In the genomic region with DNA sequence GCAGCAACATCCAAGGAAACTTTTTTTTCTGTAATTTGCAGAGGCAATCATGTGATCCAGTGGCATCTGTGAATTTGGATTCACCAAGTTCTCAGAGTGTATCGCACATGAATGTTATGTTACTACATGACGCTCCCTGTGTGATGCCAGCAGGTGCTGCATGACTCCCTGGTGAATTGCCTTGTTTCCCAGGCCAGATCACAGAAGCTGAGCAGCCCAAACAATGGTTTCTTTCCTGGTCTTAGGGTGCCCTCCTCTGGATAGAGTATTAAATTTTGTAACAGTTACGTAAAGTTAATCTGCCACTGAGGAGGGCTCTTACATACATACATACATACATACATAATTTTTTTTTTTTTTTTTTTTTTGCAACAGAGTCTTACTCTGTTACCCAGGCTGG, we compare ENCODE assay signal across 1 cellular context.
TF ChIP-seq lines count a peak whose summit lies in the region.

No MANE protein-coding gene starts in this region.

TF ChIP-seq in K562, 482 proteins besides CTCF, POLR2A, EP300 and RAD21:
- TF ChIP-seq ZKSCAN3 (CRISPR knock-in tag; IDR thresholded peaks at IDR 0.05) (no peak), MBD2 (IDR thresholded peaks at IDR 0.05; ENCODE audit: borderline replicate concordance, low read depth) (no peak), ZFP36 (IDR thresholded peaks at IDR 0.05; ENCODE audit: low read depth, low read length, partially characterized antibody) (no peak), CBX5 (IDR thresholded peaks at IDR 0.05; ENCODE audit: borderline replicate concordance, low read depth) (no peak), TFE3 (CRISPR knock-in tag; IDR thresholded peaks at IDR 0.05) (peak; percentile 44; the same call in 1 of the 2 replicates), SNAPC5 (CRISPR knock-in tag; IDR thresholded peaks at IDR 0.05) (no peak), KAT8 (IDR thresholded peaks at IDR 0.05; ENCODE audit: low read depth) (no peak), ZNF589 (CRISPR knock-in tag; IDR thresholded peaks at IDR 0.05; ENCODE audit: low read depth) (no peak), NRF1 (conservative IDR thresholded peaks at IDR 0.05 in 1 of 2, IDR thresholded peaks at IDR 0.05 in 1 of 2) (no peak), ZNF551 (CRISPR knock-in tag; IDR thresholded peaks at IDR 0.05) (no peak), HMG20A (CRISPR knock-in tag; conservative IDR thresholded peaks at IDR 0.05) (no peak), ZBED1 (IDR thresholded peaks at IDR 0.05) (no peak), SP1 (CRISPR knock-in tag; IDR thresholded peaks at IDR 0.05) (0 out of 2 replicates have a peak, but pooled peaks have one; percentile 39), ZNF384 (IDR thresholded peaks at IDR 0.05; ENCODE audit: low read depth, low read length) (peak; percentile 32; the same call in 1 of the 2 replicates), SMARCA4 (IDR thresholded peaks at IDR 0.05) (no peak), NFYB (IDR thresholded peaks at IDR 0.05; ENCODE audit: extremely low read depth, insufficient read length) (no peak), E2F8 (IDR thresholded peaks at IDR 0.05; ENCODE audit: low read depth, partially characterized antibody) (no peak), TAL1 (IDR thresholded peaks at IDR 0.05) (no peak), SMC3 (conservative IDR thresholded peaks at IDR 0.05; ENCODE audit: insufficient read depth, low read depth, low read length) (peak; percentile 39), ESRRA (IDR thresholded peaks at IDR 0.05; ENCODE audit: borderline replicate concordance, low read depth) (no peak)
- TF ChIP-seq, protein P1, sequence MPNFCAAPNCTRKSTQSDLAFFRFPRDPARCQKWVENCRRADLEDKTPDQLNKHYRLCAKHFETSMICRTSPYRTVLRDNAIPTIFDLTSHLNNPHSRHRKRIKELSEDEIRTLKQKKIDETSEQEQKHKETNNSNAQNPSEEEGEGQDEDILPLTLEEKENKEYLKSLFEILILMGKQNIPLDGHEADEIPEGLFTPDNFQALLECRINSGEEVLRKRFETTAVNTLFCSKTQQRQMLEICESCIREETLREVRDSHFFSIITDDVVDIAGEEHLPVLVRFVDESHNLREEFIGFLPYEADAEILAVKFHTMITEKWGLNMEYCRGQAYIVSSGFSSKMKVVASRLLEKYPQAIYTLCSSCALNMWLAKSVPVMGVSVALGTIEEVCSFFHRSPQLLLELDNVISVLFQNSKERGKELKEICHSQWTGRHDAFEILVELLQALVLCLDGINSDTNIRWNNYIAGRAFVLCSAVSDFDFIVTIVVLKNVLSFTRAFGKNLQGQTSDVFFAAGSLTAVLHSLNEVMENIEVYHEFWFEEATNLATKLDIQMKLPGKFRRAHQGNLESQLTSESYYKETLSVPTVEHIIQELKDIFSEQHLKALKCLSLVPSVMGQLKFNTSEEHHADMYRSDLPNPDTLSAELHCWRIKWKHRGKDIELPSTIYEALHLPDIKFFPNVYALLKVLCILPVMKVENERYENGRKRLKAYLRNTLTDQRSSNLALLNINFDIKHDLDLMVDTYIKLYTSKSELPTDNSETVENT (CRISPR knock-in tag; IDR thresholded peaks at IDR 0.05) = no peak
- TF ChIP-seq, protein P2, sequence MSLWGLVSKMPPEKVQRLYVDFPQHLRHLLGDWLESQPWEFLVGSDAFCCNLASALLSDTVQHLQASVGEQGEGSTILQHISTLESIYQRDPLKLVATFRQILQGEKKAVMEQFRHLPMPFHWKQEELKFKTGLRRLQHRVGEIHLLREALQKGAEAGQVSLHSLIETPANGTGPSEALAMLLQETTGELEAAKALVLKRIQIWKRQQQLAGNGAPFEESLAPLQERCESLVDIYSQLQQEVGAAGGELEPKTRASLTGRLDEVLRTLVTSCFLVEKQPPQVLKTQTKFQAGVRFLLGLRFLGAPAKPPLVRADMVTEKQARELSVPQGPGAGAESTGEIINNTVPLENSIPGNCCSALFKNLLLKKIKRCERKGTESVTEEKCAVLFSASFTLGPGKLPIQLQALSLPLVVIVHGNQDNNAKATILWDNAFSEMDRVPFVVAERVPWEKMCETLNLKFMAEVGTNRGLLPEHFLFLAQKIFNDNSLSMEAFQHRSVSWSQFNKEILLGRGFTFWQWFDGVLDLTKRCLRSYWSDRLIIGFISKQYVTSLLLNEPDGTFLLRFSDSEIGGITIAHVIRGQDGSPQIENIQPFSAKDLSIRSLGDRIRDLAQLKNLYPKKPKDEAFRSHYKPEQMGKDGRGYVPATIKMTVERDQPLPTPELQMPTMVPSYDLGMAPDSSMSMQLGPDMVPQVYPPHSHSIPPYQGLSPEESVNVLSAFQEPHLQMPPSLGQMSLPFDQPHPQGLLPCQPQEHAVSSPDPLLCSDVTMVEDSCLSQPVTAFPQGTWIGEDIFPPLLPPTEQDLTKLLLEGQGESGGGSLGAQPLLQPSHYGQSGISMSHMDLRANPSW (CRISPR knock-in tag; IDR thresholded peaks at IDR 0.05) = no peak
- TF ChIP-seq, protein P3, sequence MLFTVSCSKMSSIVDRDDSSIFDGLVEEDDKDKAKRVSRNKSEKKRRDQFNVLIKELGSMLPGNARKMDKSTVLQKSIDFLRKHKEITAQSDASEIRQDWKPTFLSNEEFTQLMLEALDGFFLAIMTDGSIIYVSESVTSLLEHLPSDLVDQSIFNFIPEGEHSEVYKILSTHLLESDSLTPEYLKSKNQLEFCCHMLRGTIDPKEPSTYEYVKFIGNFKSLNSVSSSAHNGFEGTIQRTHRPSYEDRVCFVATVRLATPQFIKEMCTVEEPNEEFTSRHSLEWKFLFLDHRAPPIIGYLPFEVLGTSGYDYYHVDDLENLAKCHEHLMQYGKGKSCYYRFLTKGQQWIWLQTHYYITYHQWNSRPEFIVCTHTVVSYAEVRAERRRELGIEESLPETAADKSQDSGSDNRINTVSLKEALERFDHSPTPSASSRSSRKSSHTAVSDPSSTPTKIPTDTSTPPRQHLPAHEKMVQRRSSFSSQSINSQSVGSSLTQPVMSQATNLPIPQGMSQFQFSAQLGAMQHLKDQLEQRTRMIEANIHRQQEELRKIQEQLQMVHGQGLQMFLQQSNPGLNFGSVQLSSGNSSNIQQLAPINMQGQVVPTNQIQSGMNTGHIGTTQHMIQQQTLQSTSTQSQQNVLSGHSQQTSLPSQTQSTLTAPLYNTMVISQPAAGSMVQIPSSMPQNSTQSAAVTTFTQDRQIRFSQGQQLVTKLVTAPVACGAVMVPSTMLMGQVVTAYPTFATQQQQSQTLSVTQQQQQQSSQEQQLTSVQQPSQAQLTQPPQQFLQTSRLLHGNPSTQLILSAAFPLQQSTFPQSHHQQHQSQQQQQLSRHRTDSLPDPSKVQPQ (CRISPR knock-in tag; IDR thresholded peaks at IDR 0.05; ENCODE audit: borderline replicate concordance) = no peak
- TF ChIP-seq, protein P4, sequence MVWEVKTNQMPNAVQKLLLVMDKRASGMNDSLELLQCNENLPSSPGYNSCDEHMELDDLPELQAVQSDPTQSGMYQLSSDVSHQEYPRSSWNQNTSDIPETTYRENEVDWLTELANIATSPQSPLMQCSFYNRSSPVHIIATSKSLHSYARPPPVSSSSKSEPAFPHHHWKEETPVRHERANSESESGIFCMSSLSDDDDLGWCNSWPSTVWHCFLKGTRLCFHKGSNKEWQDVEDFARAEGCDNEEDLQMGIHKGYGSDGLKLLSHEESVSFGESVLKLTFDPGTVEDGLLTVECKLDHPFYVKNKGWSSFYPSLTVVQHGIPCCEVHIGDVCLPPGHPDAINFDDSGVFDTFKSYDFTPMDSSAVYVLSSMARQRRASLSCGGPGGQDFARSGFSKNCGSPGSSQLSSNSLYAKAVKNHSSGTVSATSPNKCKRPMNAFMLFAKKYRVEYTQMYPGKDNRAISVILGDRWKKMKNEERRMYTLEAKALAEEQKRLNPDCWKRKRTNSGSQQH (CRISPR knock-in tag; IDR thresholded peaks at IDR 0.05) = no peak
TF ChIP-seq in K562: peak in this region for 4.
